In the genomic region with DNA sequence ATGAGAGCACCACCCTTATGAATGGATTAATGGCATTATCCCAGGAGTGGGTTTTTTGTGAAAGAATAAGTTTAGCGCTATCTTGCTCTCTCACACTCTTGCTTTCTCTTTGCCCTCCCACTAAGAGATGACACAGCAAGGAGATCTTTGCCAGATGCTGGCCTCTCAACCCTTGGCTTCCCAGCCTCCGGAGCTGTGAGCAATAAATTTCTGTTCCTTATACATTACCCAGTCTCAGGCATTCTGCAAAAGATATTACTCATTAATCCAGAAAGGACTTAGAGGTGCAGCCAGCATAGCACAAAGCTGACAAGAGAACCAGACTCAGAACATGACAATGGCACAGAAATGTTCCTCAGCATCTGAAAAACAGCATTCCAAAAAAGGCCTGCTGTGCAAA, we compare ENCODE assay signal across 32 cellular contexts.
DNase-seq lines count a peak whose midpoint lies in the region; ATAC-seq and TF ChIP-seq lines count a peak whose summit lies in the region.
"Had no signal": no experiment of that assay in that cellular context is flagged by ENCODE, and none has a peak within 500 bp of the region (broad histone marks: within the 10 kb centered on the region; RNA-seq: fewer than 3 reads in every experiment).

No MANE protein-coding gene starts in this region.

- no peak overlapping the region for H3K4me3 ChIP-seq in esophagus muscularis mucosa
- H3K4me3 ChIP-seq: ascending aorta, esophagus squamous epithelium, K562, lung, pancreas, right atrium auricular region, SJSA1 had no signal

- ATAC-seq in naive thymus-derived CD8-positive, alpha-beta T cell, result no peak
- no peak for ATAC-seq in HG02623 (IDR thresholded peaks at IDR 0.05; ENCODE audit: unreplicated experiment)
- ATAC-seq: activated CD8-positive, alpha-beta T cell treated with anti-CD3 and anti-CD28 coated beads for 36 hours; activated T-helper 17 cell treated with anti-CD3 and anti-CD28 coated beads, Interleukin-2, amount 50 U/mL, for 72 hours; K562; pancreas; stimulated activated effector memory CD8-positive, alpha-beta T cell treated with anti-CD3 and anti-CD28 coated beads, Interleukin-12 subunit alpha, Interleukin-12 subunit beta, amount 100 ng/mL, for 72 hours had no signal

- H3K27me3 ChIP-seq in esophagus muscularis mucosa, result no peaks in the 10 kb centered on the region
- H3K27me3 ChIP-seq: ascending aorta, esophagus squamous epithelium, pancreas, right atrium auricular region, SJSA1 had no signal

- TF ChIP-seq POLR2A in esophagus muscularis mucosa (IDR thresholded peaks at IDR 0.05; ENCODE audit: low read depth), result no peak

- WGBS in esophagus muscularis mucosa, result 76% methylated on average over 2 of the region's 2 CpGs

- TF ChIP-seq CTCF in esophagus muscularis mucosa (IDR thresholded peaks at IDR 0.05), result no peak

- no peaks in the 10 kb centered on the region for H3K9me3 Mint-ChIP-seq in naive thymus-derived CD8-positive, alpha-beta T cell
- H3K9me3 Mint-ChIP-seq: activated CD8-positive, alpha-beta T cell treated with anti-CD3 and anti-CD28 coated beads for 36 hours; stimulated activated effector memory CD8-positive, alpha-beta T cell treated with anti-CD3 and anti-CD28 coated beads, Interleukin-12 subunit alpha, Interleukin-12 subunit beta, amount 100 ng/mL, for 72 hours had no signal

- H3K36me3 Mint-ChIP-seq in naive thymus-derived CD8-positive, alpha-beta T cell, result peaks cover 16 to 22% (median 17%) of the 10 kb centered on the region in 3 donors
- H3K36me3 Mint-ChIP-seq: stimulated activated effector memory CD8-positive, alpha-beta T cell treated with anti-CD3 and anti-CD28 coated beads, Interleukin-12 subunit alpha, Interleukin-12 subunit beta, amount 100 ng/mL, for 72 hours had no signal

- H3K27me3 Mint-ChIP-seq in naive thymus-derived CD8-positive, alpha-beta T cell, result no peaks in the 10 kb centered on the region
- H3K27me3 Mint-ChIP-seq: activated CD8-positive, alpha-beta T cell treated with anti-CD3 and anti-CD28 coated beads for 36 hours; activated naive CD8-positive, alpha-beta T cell; activated T-helper 17 cell treated with anti-CD3 and anti-CD28 coated beads, Interleukin-2, amount 50 U/mL, for 72 hours; CD4-positive, CD25-positive, alpha-beta regulatory T cell had no signal

- no peaks in the 10 kb centered on the region for H3K36me3 ChIP-seq in esophagus muscularis mucosa
- H3K36me3 ChIP-seq: pancreas, right atrium auricular region had no signal

- peaks cover 0 to 3% (median 0%) of the 10 kb centered on the region in 4 donors for H3K4me1 Mint-ChIP-seq in naive thymus-derived CD8-positive, alpha-beta T cell
- H3K4me1 Mint-ChIP-seq: activated T-helper 17 cell treated with anti-CD3 and anti-CD28 coated beads, Interleukin-2, amount 50 U/mL, for 72 hours; stimulated activated effector memory CD8-positive, alpha-beta T cell treated with anti-CD3 and anti-CD28 coated beads, Interleukin-12 subunit alpha, Interleukin-12 subunit beta, amount 100 ng/mL, for 72 hours had no signal

- H3K4me1 ChIP-seq in esophagus muscularis mucosa, result peaks cover 0 to 63% (median 41%) of the 10 kb centered on the region in 4 donors
- H3K4me1 ChIP-seq: ascending aorta, esophagus squamous epithelium, pancreas, right atrium auricular region had no signal

- peak overlapping the region in 3 of 4 donors; percentile 54 to 63 (median 57) for H3K27ac ChIP-seq in esophagus muscularis mucosa (replicated peaks in 1 of 4)
- H3K27ac ChIP-seq: ascending aorta, esophagus squamous epithelium, pancreas, right atrium auricular region had no signal

- H3K4me3 Mint-ChIP-seq in naive thymus-derived CD8-positive, alpha-beta T cell, result no peak overlapping the region
- H3K4me3 Mint-ChIP-seq: activated CD8-positive, alpha-beta T cell treated with anti-CD3 and anti-CD28 coated beads for 36 hours; activated naive CD8-positive, alpha-beta T cell; activated T-helper 17 cell treated with anti-CD3 and anti-CD28 coated beads, Interleukin-2, amount 50 U/mL, for 72 hours; CD4-positive, CD25-positive, alpha-beta regulatory T cell; endodermal cell; neural crest cell; stimulated activated effector memory CD8-positive, alpha-beta T cell treated with anti-CD3 and anti-CD28 coated beads, Interleukin-12 subunit alpha, Interleukin-12 subunit beta, amount 100 ng/mL, for 72 hours had no signal

- intact Hi-C loops in esophagus muscularis mucosa (cut with DNase I), result no loop called here

- no peak for TF ChIP-seq EP300 in esophagus muscularis mucosa (IDR thresholded peaks at IDR 0.05)

- DNase-seq in HT1080 (ENCODE audit: low read depth) (peak; percentile 55), esophagus muscularis mucosa (ENCODE audit: extremely low spot score) (no peak), kidney tubule cell (ENCODE audit: low spot score) (peak; percentile 83), NCI-H69 (lab: John Stamatoyannopoulos, UW) (no peak)
- no peak for DNase-seq in stimulated activated CD4-positive, alpha-beta T cell treated with anti-CD3 and anti-CD28 coated beads, Interleukin-1b, Interleukin-23, amount 100 ng/mL, for 48 hours
- DNase-seq in naive thymus-derived CD8-positive, alpha-beta T cell, result no peak
- DNase-seq: activated CD4-positive, alpha-beta T cell treated with anti-CD3 and anti-CD28 coated beads for 1 hour; activated CD8-positive, alpha-beta T cell treated with anti-CD3 and anti-CD28 coated beads for 36 hours; CD4-positive, CD25-positive, alpha-beta regulatory T cell; cortex of kidney; EL; endodermal cell; esophagus squamous epithelium; head of caudate nucleus; kidney; NCI-H1105 treated with DMSO at 0.1 percent for 48 hours; NCI-H1930; NCI-H748 treated with DMSO at 0.1 percent for 48 hours; pancreas; RPMI8226; stimulated activated CD4-positive, alpha-beta T cell treated with anti-CD3 and anti-CD28 coated beads, Interleukin-12 subunit alpha, Interleukin-12 subunit beta, amount 100 ng/mL, for 4 hours; stimulated activated CD4-positive, alpha-beta T cell treated with anti-CD3 and anti-CD28 coated beads, Interleukin-4, amount 100 ng/mL, for 24 hours had no signal

- no peaks in the 10 kb centered on the region for H3K9me3 ChIP-seq in esophagus muscularis mucosa
- H3K9me3 ChIP-seq: ascending aorta, esophagus squamous epithelium, pancreas, right atrium auricular region, SJSA1 had no signal

- no peak overlapping the region for H3K27ac Mint-ChIP-seq in naive thymus-derived CD8-positive, alpha-beta T cell
- H3K27ac Mint-ChIP-seq: activated CD8-positive, alpha-beta T cell treated with anti-CD3 and anti-CD28 coated beads for 36 hours; activated naive CD8-positive, alpha-beta T cell; activated T-helper 17 cell treated with anti-CD3 and anti-CD28 coated beads, Interleukin-2, amount 50 U/mL, for 72 hours; CD4-positive, CD25-positive, alpha-beta regulatory T cell; endodermal cell; stimulated activated effector memory CD8-positive, alpha-beta T cell treated with anti-CD3 and anti-CD28 coated beads, Interleukin-12 subunit alpha, Interleukin-12 subunit beta, amount 100 ng/mL, for 72 hours had no signal

- POLR2A ChIA-PET in naive thymus-derived CD8-positive, alpha-beta T cell (lab: Charles Lee), result no interaction called here

Comparison
In these comparisons a context has a peak if more than half of its experiments do, and no peak if none do; other contexts are left out.
1. DNase-seq: peak in HT1080 (single experiment) and kidney tubule cell (single experiment); none in esophagus muscularis mucosa (single experiment), stimulated activated CD4-positive, alpha-beta T cell treated with anti-CD3 and anti-CD28 coated beads, Interleukin-1b, Interleukin-23, amount 100 ng/mL, for 48 hours (single experiment), naive thymus-derived CD8-positive, alpha-beta T cell (0 of 10) and NCI-H69 (single experiment).